Comparison of ENCODE assay signal across 37 cellular contexts in genomic region chr12:55893723-55894122, GRCh38. TPM values are rescaled to one million over a fixed set of nuclear protein-coding genes. Genes with fewer than 3 reads are reported as not detected.
"Had no signal": no experiment of that assay in that cellular context is flagged by ENCODE, and none has a peak within 500 bp of the region (broad histone marks: within the 10 kb centered on the region; RNA-seq: fewer than 3 reads in every experiment).

No MANE protein-coding gene starts in this region.

- DNase-seq: activated B cell treated with CpG ODN at 0.5 μM for 24 hours; activated CD4-positive, alpha-beta memory T cell treated with anti-CD3 and anti-CD28 coated beads for 36 hours; activated CD4-positive, alpha-beta T cell treated with anti-CD3 and anti-CD28 coated beads for 4 hours; activated CD4-positive, alpha-beta T cell treated with anti-CD3 and anti-CD28 coated beads, Interleukin-2, amount 10 ng/mL, durations not matched to agents 24 days and 14 days; activated CD4-positive, alpha-beta T cell treated with anti-CD3 and anti-CD28 coated beads, Interleukin-2, amount 50 U/mL, for 1 hour; activated CD4-positive, alpha-beta T cell treated with anti-CD3 and anti-CD28 coated beads, Interleukin-2, amount 50 U/mL, for 4 hours; activated CD4-positive, CD25-positive, alpha-beta regulatory T cell treated with anti-CD3 and anti-CD28 coated beads, Interleukin-2, amount 50 U/mL, for 72 hours; activated CD8-positive, alpha-beta memory T cell treated with anti-CD3 and anti-CD28 coated beads, Interleukin-2, amount 50 U/mL, for 4 hours; activated CD8-positive, alpha-beta T cell treated with anti-CD3 and anti-CD28 coated beads for 36 hours; activated effector memory CD4-positive, alpha-beta T cell treated with anti-CD3 and anti-CD28 coated beads, Interleukin-2, amount 50 U/mL, for 16 hours; activated gamma-delta T cell treated with Interleukin-2 at 50 U/mL for 16 hours; activated naive CD4-positive, alpha-beta T cell; activated naive CD4-positive, alpha-beta T cell treated with anti-CD3 and anti-CD28 coated beads for 36 hours; activated naive CD4-positive, alpha-beta T cell treated with anti-CD3 and anti-CD28 coated beads, Interleukin-2, amount 50 U/mL, for 16 hours; activated naive CD8-positive, alpha-beta T cell treated with anti-CD3 and anti-CD28 coated beads for 36 hours; activated T-cell treated with anti-CD3 and anti-CD28 coated beads for 4 hours; activated T-cell treated with anti-CD3 and anti-CD28 coated beads, Interleukin-2, amount 50 U/mL, for 1 hour; activated T-cell treated with anti-CD3 and anti-CD28 coated beads, Interleukin-2, amount 50 U/mL, for 4 hours; activated T-cell treated with anti-CD3 and anti-CD28 coated beads, Interleukin-2, amount 50 U/mL, for 72 hours; adrenal gland; amniotic stem cell; aorta; body of pancreas; brain microvascular endothelial cell; caudate nucleus; cerebellar nuclear complex; T-helper 2 cell; T-helper 9 cell had no signal

- ATAC-seq: activated CD8-positive, alpha-beta T cell treated with anti-CD3 and anti-CD28 coated beads for 36 hours; activated naive CD4-positive, alpha-beta T cell treated with anti-CD3 and anti-CD28 coated beads, Interleukin-2, amount 50 U/mL, for 72 hours; activated T-cell treated with anti-CD3 and anti-CD28 coated beads, Interleukin-2, amount 50 U/mL, for 4 hours; activated T-cell treated with anti-CD3 and anti-CD28 coated beads, Interleukin-2, amount 50 U/mL, for 72 hours; activated T-helper 17 cell treated with anti-CD3 and anti-CD28 coated beads, Interleukin-2, amount 50 U/mL, for 72 hours; body of pancreas had no signal

- H3K27ac ChIP-seq: adrenal gland, body of pancreas, brain microvascular endothelial cell, breast epithelium, cardiac muscle cell, VCaP had no signal

- H3K4me1 ChIP-seq: adrenal gland, body of pancreas, breast epithelium had no signal

- H3K4me3 ChIP-seq: adrenal gland, body of pancreas, breast epithelium, cardiac muscle cell had no signal

- H3K9me3 ChIP-seq: adrenal gland, body of pancreas, breast epithelium had no signal

- H3K27me3 ChIP-seq: adrenal gland, body of pancreas, brain microvascular endothelial cell, breast epithelium, cardiac muscle cell had no signal

- FAIRE-seq: astrocyte, TTC549 had no signal

- H3K36me3 ChIP-seq: adrenal gland, brain microvascular endothelial cell, breast epithelium, cardiac muscle cell had no signal

RNA-seq across cellular contexts. Expression of gene MMP19, which starts 51.0 kb away (rescaled TPM):
- total RNA-seq: activated CD4-positive, alpha-beta T cell treated with anti-CD3 and anti-CD28 coated beads, Interleukin-2, amount 10 ng/mL, durations not matched to agents 24 days and 14 days; activated CD8-positive, alpha-beta memory T cell treated with anti-CD3 and anti-CD28 coated beads for 36 hours; activated CD8-positive, alpha-beta T cell treated with anti-CD3 and anti-CD28 coated beads for 36 hours; activated naive CD8-positive, alpha-beta T cell treated with anti-CD3 and anti-CD28 coated beads for 36 hours; activated T-cell treated with anti-CD3 and anti-CD28 coated beads, Interleukin-2, amount 50 U/mL, for 4 hours; activated T-helper 1 cell treated with anti-CD3 and anti-CD28 coated beads, Interleukin-12 subunit alpha, Interleukin-12 subunit beta, Interleukin-2, Interleukin-4 antibody, amounts not matched to agents 30 ng/mL and 10 ng/mL and 1 ng/mL, durations not matched to agents 14 hours and 24 hours and 36 hours; activated T-helper 17 cell treated with anti-CD3 and anti-CD28 coated beads, Interleukin-2, amount 50 U/mL, for 72 hours; cardiac muscle cell had no signal
